ENCODE assay signal across 9 cellular contexts in the genomic region with DNA sequence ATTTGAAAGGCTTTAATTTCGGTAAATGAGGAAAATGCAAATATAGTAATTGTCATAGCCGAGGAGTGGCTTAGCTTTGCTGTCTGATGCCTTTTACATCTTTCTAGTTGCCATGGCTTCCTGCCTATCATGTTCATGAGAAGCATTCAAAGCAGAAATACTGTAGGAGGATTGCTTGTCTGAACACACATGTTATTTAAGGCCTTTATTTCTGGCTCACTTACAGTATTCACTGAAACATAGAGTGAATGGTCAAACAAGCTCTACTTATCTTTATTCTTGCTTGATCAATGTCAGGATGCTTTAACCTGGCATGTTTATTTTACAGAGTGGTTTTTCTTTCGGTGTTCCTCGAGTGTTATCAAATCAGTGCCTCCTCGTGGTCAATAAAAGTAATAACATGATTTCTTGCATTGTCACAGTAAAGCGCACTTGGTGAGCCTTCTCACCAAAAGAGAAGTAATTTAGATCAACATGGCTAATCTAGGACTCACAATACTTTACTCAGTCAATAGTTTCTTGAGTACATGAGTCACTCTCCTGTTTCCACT.
DNase-seq lines count a peak whose midpoint lies in the region; ATAC-seq and TF ChIP-seq lines count a peak whose summit lies in the region.
"Had no signal": no experiment of that assay in that cellular context is flagged by ENCODE, and none has a peak within 500 bp of the region (broad histone marks: within the 10 kb centered on the region; RNA-seq: fewer than 3 reads in every experiment).

No MANE protein-coding gene starts in this region.

- H3K27me3 Mint-ChIP-seq in CD4-positive, alpha-beta memory T cell = no peaks in the 10 kb centered on the region
- no peaks in the 10 kb centered on the region for H3K27me3 Mint-ChIP-seq in effector memory CD8-positive, alpha-beta T cell

- in situ Hi-C loops in brain microvascular endothelial cell (cut with HindIII; ENCODE audit: low pct_ligation_motif_present, low sequenced_read_pairs) = no loop called here

- WGBS in psoas muscle, 3 donors = 28 to 38% (median 30%) methylated on average over 6 of the region's 6 CpGs

- H3K9me3 ChIP-seq in SU-DHL-6 (ENCODE audit: insufficient read depth, low read length) (no peaks in the 10 kb centered on the region), psoas muscle (peaks cover 8% of the 10 kb centered on the region)
- H3K9me3 ChIP-seq in CD4-positive, alpha-beta memory T cell (ENCODE audit: control insufficient read depth in 1 of 2, low read length in 2 of 2) = peaks cover 0 to 3% of the 10 kb centered on the region in 2 donors

- no peak overlapping the region for H3K4me3 ChIP-seq in KMS-11 (IDR thresholded peaks at IDR 0.05; ENCODE audit: insufficient read depth, low read depth, low read length)
- H3K4me3 ChIP-seq in SU-DHL-6 (ENCODE audit: insufficient read depth, low read length, poor library complexity, severe bottlenecking) = no peak overlapping the region
- no peak overlapping the region for H3K4me3 ChIP-seq in CD4-positive, alpha-beta memory T cell (ENCODE audit: low read length in 2 of 2)
- H3K4me3 ChIP-seq in psoas muscle = no peak overlapping the region
- H3K4me3 ChIP-seq in brain microvascular endothelial cell (ENCODE audit: low read depth, low read length) = no peak overlapping the region

- H4K20me1 ChIP-seq in KMS-11 (ENCODE audit: insufficient read depth) (no peaks in the 10 kb centered on the region), SU-DHL-6 (ENCODE audit: low read depth, low read length) (no peaks in the 10 kb centered on the region)

- POLR2A ChIA-PET in CD4-positive, alpha-beta memory T cell (lab: Charles Lee; ENCODE audit: partially characterized antibody) = no interaction called here

- H3K4me1 ChIP-seq in KMS-11 (ENCODE audit: low read depth, poor library complexity, severe bottlenecking) (no peaks in the 10 kb centered on the region), psoas muscle (no peaks in the 10 kb centered on the region)
- H3K4me1 ChIP-seq in CD4-positive, alpha-beta memory T cell (ENCODE audit: insufficient read depth, low read length) = no peaks in the 10 kb centered on the region

- H3K9ac ChIP-seq in KMS-11 = no peak overlapping the region
- no peak overlapping the region for H3K9ac ChIP-seq in SU-DHL-6 (ENCODE audit: low read length)

- H2AFZ ChIP-seq in KMS-11 (ENCODE audit: low read depth) (no peak overlapping the region), SU-DHL-6 (ENCODE audit: low read depth, low read length, severe bottlenecking) (no peak overlapping the region)

- H3K36me3 Mint-ChIP-seq in CD4-positive, alpha-beta memory T cell = no peaks in the 10 kb centered on the region
- no peaks in the 10 kb centered on the region for H3K36me3 Mint-ChIP-seq in effector memory CD8-positive, alpha-beta T cell (ENCODE audit: insufficient read depth)

- peaks cover 0 to 18% (median 3%) of the 10 kb centered on the region in 8 donors for H3K9me3 Mint-ChIP-seq in CD4-positive, alpha-beta memory T cell
- peaks cover 0 to 9% of the 10 kb centered on the region in 2 donors for H3K9me3 Mint-ChIP-seq in effector memory CD8-positive, alpha-beta T cell

- peak; percentile 89 for ATAC-seq in left lobe of liver
- ATAC-seq in psoas muscle = no peak
- no peak for ATAC-seq in effector memory CD8-positive, alpha-beta T cell (replicated peaks)

- H3K9me2 ChIP-seq in SU-DHL-6 (replicated peaks; ENCODE audit: insufficient read depth, low read length) = no peaks in the 10 kb centered on the region

- H3F3A ChIP-seq in SU-DHL-6 (ENCODE audit: insufficient read depth) = no peaks in the 10 kb centered on the region

- no peaks in the 10 kb centered on the region for H3K36me3 ChIP-seq in KMS-11 (ENCODE audit: insufficient read depth)
- no peaks in the 10 kb centered on the region for H3K36me3 ChIP-seq in SU-DHL-6 (ENCODE audit: low read length)
- H3K36me3 ChIP-seq in CD4-positive, alpha-beta memory T cell (ENCODE audit: insufficient read depth, low read length) = no peaks in the 10 kb centered on the region
- no peaks in the 10 kb centered on the region for H3K36me3 ChIP-seq in psoas muscle (ENCODE audit: insufficient read depth in 1 of 2, low read depth in 1 of 2)
- no peaks in the 10 kb centered on the region for H3K36me3 ChIP-seq in brain microvascular endothelial cell (replicated peaks)

- H3K27me3 ChIP-seq in KMS-11 (ENCODE audit: insufficient read depth, low read depth) = no peaks in the 10 kb centered on the region
- no peaks in the 10 kb centered on the region for H3K27me3 ChIP-seq in SU-DHL-6 (ENCODE audit: low read length)
- H3K27me3 ChIP-seq in CD4-positive, alpha-beta memory T cell (ENCODE audit: insufficient read depth, low read length) = no peaks in the 10 kb centered on the region
- no peaks in the 10 kb centered on the region for H3K27me3 ChIP-seq in psoas muscle (ENCODE audit: insufficient read depth in 3 of 3, low read length in 2 of 3)
- no peaks in the 10 kb centered on the region for H3K27me3 ChIP-seq in brain microvascular endothelial cell (replicated peaks)

- TF ChIP-seq CTCF in KMS-11 (conservative IDR thresholded peaks at IDR 0.05; ENCODE audit: low read depth, low read length) = peak; percentile 34; the same call in 1 of the 2 replicates
- TF ChIP-seq CTCF in SU-DHL-6 (IDR thresholded peaks at IDR 0.05; ENCODE audit: insufficient read depth, low read length, poor library complexity, severe bottlenecking) = peak; percentile 13
- TF ChIP-seq CTCF in psoas muscle (IDR thresholded peaks at IDR 0.05) = no peak
- TF ChIP-seq CTCF in brain microvascular endothelial cell (IDR thresholded peaks at IDR 0.05; ENCODE audit: low read depth, low read length, missing control alignments) = no peak

- no peaks in the 10 kb centered on the region for H3K4me1 Mint-ChIP-seq in CD4-positive, alpha-beta memory T cell
- no peaks in the 10 kb centered on the region for H3K4me1 Mint-ChIP-seq in effector memory CD8-positive, alpha-beta T cell (ENCODE audit: low read depth in 2 of 2)

- H3K79me2 ChIP-seq in KMS-11 (ENCODE audit: insufficient read depth, low read depth) (no peaks in the 10 kb centered on the region), SU-DHL-6 (ENCODE audit: insufficient read depth, low read length) (no peaks in the 10 kb centered on the region)

- no peak overlapping the region for H3K4me3 Mint-ChIP-seq in CD4-positive, alpha-beta memory T cell
- H3K4me3 Mint-ChIP-seq in effector memory CD8-positive, alpha-beta T cell = no peak overlapping the region

- no peak overlapping the region for H3K27ac ChIP-seq in KMS-11
- H3K27ac ChIP-seq in SU-DHL-6 (ENCODE audit: low read depth, low read length) = no peak overlapping the region
- H3K27ac ChIP-seq in CD4-positive, alpha-beta memory T cell (ENCODE audit: low read depth, low read length) = no peak overlapping the region
- H3K27ac ChIP-seq in psoas muscle = no peak overlapping the region
- H3K27ac ChIP-seq in brain microvascular endothelial cell = no peak overlapping the region

- intact Hi-C loops in CD4-positive, alpha-beta memory T cell (cut with micrococcal nuclease) = no loop called here
- intact Hi-C loops in psoas muscle (cut with DNase I) = no loop called here

- H3K4me2 ChIP-seq in KMS-11 (no peak overlapping the region), SU-DHL-6 (ENCODE audit: low read depth, low read length, poor library complexity, severe bottlenecking) (no peak overlapping the region)

- DNase-seq in DMS53 treated with DMSO at 0.1 percent for 48 hours (lab: John Stamatoyannopoulos, UW; ENCODE audit: unreplicated experiment) = peak; percentile 1
- DNase-seq in left lobe of liver (ENCODE audit: low spot score) = no peak
- no peak for DNase-seq in CD4-positive, alpha-beta memory T cell
- DNase-seq in psoas muscle = no peak
- DNase-seq in brain microvascular endothelial cell = no peak
- DNase-seq in effector memory CD8-positive, alpha-beta T cell = no peak
- DNase-seq: activated T-cell treated with anti-CD3 and anti-CD28 coated beads for 4 hours had no signal

- no peak overlapping the region for H3K27ac Mint-ChIP-seq in CD4-positive, alpha-beta memory T cell
- H3K27ac Mint-ChIP-seq in effector memory CD8-positive, alpha-beta T cell = no peak overlapping the region

- CTCF ChIA-PET in CD4-positive, alpha-beta memory T cell (lab: Charles Lee; ENCODE audit: partially characterized antibody) = no interaction called here

Comparison
In these comparisons a context has a peak if more than half of its experiments do, and no peak if none do; other contexts are left out.
1. CTCF ChIP-seq: peak in KMS-11 (single experiment) and SU-DHL-6 (single experiment); none in psoas muscle (single experiment) and brain microvascular endothelial cell (single experiment).